1 cellular context compared by ENCODE assay signal in the genomic region with DNA sequence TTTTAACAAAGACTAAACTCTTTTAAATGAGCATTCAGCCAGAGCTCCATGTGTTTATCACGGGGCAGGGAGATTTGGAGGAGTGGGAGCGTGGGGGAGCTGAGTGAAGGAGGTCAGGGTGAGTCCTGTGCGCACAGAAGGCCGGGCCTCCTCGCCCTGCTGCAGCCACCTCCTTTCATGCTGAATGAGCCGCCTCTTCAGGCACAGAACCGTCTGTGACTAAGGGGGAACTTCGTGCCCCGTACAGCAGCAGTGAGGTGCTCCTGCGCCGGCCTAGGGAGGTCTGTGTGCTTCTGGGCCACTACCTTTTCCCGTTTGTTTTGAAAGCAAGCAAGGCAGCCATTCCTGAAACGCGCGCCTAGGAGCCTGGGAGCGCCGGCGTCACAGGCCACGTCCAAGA.
TF ChIP-seq lines count a peak whose summit lies in the region.

No MANE protein-coding gene starts in this region.

TF ChIP-seq in IMR-90, 13 proteins besides CTCF, POLR2A, EP300 and RAD21:
- TF ChIP-seq MXI1 (IDR thresholded peaks at IDR 0.05; ENCODE audit: borderline replicate concordance, low read depth, low read length) (no peak), CHD1 (IDR thresholded peaks at IDR 0.05; ENCODE audit: low read depth, low read length) (no peak), RCOR1 (IDR thresholded peaks at IDR 0.05; ENCODE audit: insufficient replicate concordance, low read length) (no peak), RFX5 (IDR thresholded peaks at IDR 0.05; ENCODE audit: low read depth, low read length) (no peak), SMC3 (IDR thresholded peaks at IDR 0.05; ENCODE audit: low read depth, low read length) (no peak), BHLHE40 (IDR thresholded peaks at IDR 0.05; ENCODE audit: low read depth, low read length) (no peak), MAZ (IDR thresholded peaks at IDR 0.05; ENCODE audit: borderline replicate concordance, low read depth, low read length) (no peak), NFE2L2 (IDR thresholded peaks at IDR 0.05; ENCODE audit: low read depth, low read length) (no peak), MAFK (IDR thresholded peaks at IDR 0.05; ENCODE audit: low read depth, low read length) (no peak), FOS (IDR thresholded peaks at IDR 0.05; ENCODE audit: low read depth, low read length) (no peak), CEBPB (IDR thresholded peaks at IDR 0.05; ENCODE audit: low read depth, low read length) (no peak)
- TF ChIP-seq, protein P1, sequence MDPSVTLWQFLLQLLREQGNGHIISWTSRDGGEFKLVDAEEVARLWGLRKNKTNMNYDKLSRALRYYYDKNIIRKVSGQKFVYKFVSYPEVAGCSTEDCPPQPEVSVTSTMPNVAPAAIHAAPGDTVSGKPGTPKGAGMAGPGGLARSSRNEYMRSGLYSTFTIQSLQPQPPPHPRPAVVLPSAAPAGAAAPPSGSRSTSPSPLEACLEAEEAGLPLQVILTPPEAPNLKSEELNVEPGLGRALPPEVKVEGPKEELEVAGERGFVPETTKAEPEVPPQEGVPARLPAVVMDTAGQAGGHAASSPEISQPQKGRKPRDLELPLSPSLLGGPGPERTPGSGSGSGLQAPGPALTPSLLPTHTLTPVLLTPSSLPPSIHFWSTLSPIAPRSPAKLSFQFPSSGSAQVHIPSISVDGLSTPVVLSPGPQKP (IDR thresholded peaks at IDR 0.05; ENCODE audit: borderline replicate concordance, low read depth, low read length), result no peak
- TF ChIP-seq, protein P2, sequence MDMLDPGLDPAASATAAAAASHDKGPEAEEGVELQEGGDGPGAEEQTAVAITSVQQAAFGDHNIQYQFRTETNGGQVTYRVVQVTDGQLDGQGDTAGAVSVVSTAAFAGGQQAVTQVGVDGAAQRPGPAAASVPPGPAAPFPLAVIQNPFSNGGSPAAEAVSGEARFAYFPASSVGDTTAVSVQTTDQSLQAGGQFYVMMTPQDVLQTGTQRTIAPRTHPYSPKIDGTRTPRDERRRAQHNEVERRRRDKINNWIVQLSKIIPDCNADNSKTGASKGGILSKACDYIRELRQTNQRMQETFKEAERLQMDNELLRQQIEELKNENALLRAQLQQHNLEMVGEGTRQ (IDR thresholded peaks at IDR 0.05; ENCODE audit: low read depth, low read length), result no peak
TF ChIP-seq in IMR-90: peak in this region for 0.
